ENCODE assay signal across 14 cellular contexts in genomic region chr5:90606539-90606938, GRCh38. TPM values are rescaled to one million over a fixed set of nuclear protein-coding genes. Genes with fewer than 3 reads are reported as not detected.
DNase-seq lines count a peak whose midpoint lies in the region; ATAC-seq and TF ChIP-seq lines count a peak whose summit lies in the region.
"Had no signal": no experiment of that assay in that cellular context is flagged by ENCODE, and none has a peak within 500 bp of the region (broad histone marks: within the 10 kb centered on the region; RNA-seq: fewer than 3 reads in every experiment).

No MANE protein-coding gene starts in this region.

- no TSS peak for BruUV-seq in MCF 10A (replicated peaks; lab: Mats Ljungman, UMichigan)

- H3K9me3 ChIP-seq in breast epithelium: no peaks in the 10 kb centered on the region
- H3K9me3 ChIP-seq in endodermal cell (ENCODE audit: control insufficient read depth, low read length): no peaks in the 10 kb centered on the region
- H3K9me3 ChIP-seq: BLaER1 treated with 17β-estradiol and CSF1 and Interleukin-3, amounts not matched to agents 10 nM and 100 nM; Peyer's patch had no signal

- no peak for ATAC-seq in GM18867 (IDR thresholded peaks at IDR 0.05; ENCODE audit: unreplicated experiment)
- ATAC-seq in stimulated activated naive CD8-positive, alpha-beta T cell treated with anti-CD3 and anti-CD28 coated beads, Interleukin-15, amount 100 ng/mL, for 72 hours: no peak
- ATAC-seq: activated CD4-positive, CD25-positive, alpha-beta regulatory T cell treated with anti-CD3 and anti-CD28 coated beads, Interleukin-2, amount 50 U/mL, for 24 hours had no signal

- no peaks in the 10 kb centered on the region for H3K36me3 Mint-ChIP-seq in MCF 10A (ENCODE audit: insufficient read depth, unreplicated experiment)
- H3K36me3 Mint-ChIP-seq in endodermal cell (ENCODE audit: low read depth): peaks cover 5% of the 10 kb centered on the region
- H3K36me3 Mint-ChIP-seq: naive B cell had no signal

- H3K4me1 ChIP-seq in breast epithelium (no peaks in the 10 kb centered on the region), endodermal cell (ENCODE audit: control insufficient read depth, insufficient read depth, low read length) (no peaks in the 10 kb centered on the region)
- H3K4me1 ChIP-seq: Peyer's patch had no signal

- POLR2A ChIA-PET in MCF 10A (lab: Yijun Ruan, JAX): no interaction called here

- H3K9me3 Mint-ChIP-seq in MCF 10A (ENCODE audit: unreplicated experiment) (no peaks in the 10 kb centered on the region), endodermal cell (no peaks in the 10 kb centered on the region)
- H3K9me3 Mint-ChIP-seq in stimulated activated naive CD8-positive, alpha-beta T cell treated with anti-CD3 and anti-CD28 coated beads, Interleukin-15, amount 100 ng/mL, for 72 hours: no peaks in the 10 kb centered on the region
- H3K9me3 Mint-ChIP-seq: naive B cell had no signal

- H3K36me3 ChIP-seq in breast epithelium (no peaks in the 10 kb centered on the region), endodermal cell (ENCODE audit: control insufficient read depth, insufficient read depth, low read length) (no peaks in the 10 kb centered on the region)
- H3K36me3 ChIP-seq: BLaER1 treated with 17β-estradiol and CSF1 and Interleukin-3, amounts not matched to agents 10 nM and 100 nM; Peyer's patch had no signal

- H3K27ac Mint-ChIP-seq in MCF 10A (ENCODE audit: low read depth, unreplicated experiment): no peak overlapping the region
- peak overlapping the region; percentile 56 for H3K27ac Mint-ChIP-seq in endodermal cell
- no peak overlapping the region for H3K27ac Mint-ChIP-seq in stimulated activated naive CD8-positive, alpha-beta T cell treated with anti-CD3 and anti-CD28 coated beads, Interleukin-15, amount 100 ng/mL, for 72 hours
- H3K27ac Mint-ChIP-seq: naive B cell had no signal

- H3K4me3 Mint-ChIP-seq in MCF 10A (ENCODE audit: unreplicated experiment) (no peak overlapping the region), endodermal cell (no peak overlapping the region)
- H3K4me3 Mint-ChIP-seq in stimulated activated naive CD8-positive, alpha-beta T cell treated with anti-CD3 and anti-CD28 coated beads, Interleukin-15, amount 100 ng/mL, for 72 hours: no peak overlapping the region
- H3K4me3 Mint-ChIP-seq: naive B cell had no signal

- H3K27me3 Mint-ChIP-seq in MCF 10A (ENCODE audit: insufficient read depth, unreplicated experiment) (peaks cover 87% of the 10 kb centered on the region), endodermal cell (ENCODE audit: insufficient read depth) (no peaks in the 10 kb centered on the region)
- peaks cover 53% of the 10 kb centered on the region for H3K27me3 Mint-ChIP-seq in stimulated activated naive CD8-positive, alpha-beta T cell treated with anti-CD3 and anti-CD28 coated beads, Interleukin-15, amount 100 ng/mL, for 72 hours

- CTCF ChIA-PET in MCF 10A (lab: Yijun Ruan, JAX): interaction anchor here (0.5 to 1.6 kb wide), 3 partner anchors 22 to 169 kb away, joined by 3 to 4 read pairs (median 4); no protein-coding TSS in a partner anchor

- 80 to 85% methylated on average over 2 of the region's 2 CpGs for WGBS in endodermal cell (ENCODE audit: insufficient coverage in 1 of 2, insufficient read length in 1 of 2), 2 experiments

- H3K9ac ChIP-seq in endodermal cell (ENCODE audit: extremely low read depth, low read length, poor library complexity, severe bottlenecking): no peak overlapping the region
- H3K9ac ChIP-seq: BLaER1 treated with 17β-estradiol and CSF1 and Interleukin-3, amounts not matched to agents 10 nM and 100 nM had no signal

- H3K27ac ChIP-seq in breast epithelium (no peak overlapping the region), endodermal cell (ENCODE audit: low read depth, low read length) (no peak overlapping the region)
- H3K27ac ChIP-seq: BLaER1 treated with 17β-estradiol and CSF1 and Interleukin-3, amounts not matched to agents 10 nM and 100 nM; Peyer's patch had no signal

- H3K4me3 ChIP-seq in breast epithelium (no peak overlapping the region), endodermal cell (ENCODE audit: low read length) (no peak overlapping the region)
- H3K4me3 ChIP-seq: BLaER1 treated with 17β-estradiol and CSF1 and Interleukin-3, amounts not matched to agents 10 nM and 100 nM; Peyer's patch had no signal

- DNase-seq in MCF 10A (ENCODE audit: unreplicated experiment) (peak; percentile 21), breast epithelium (ENCODE audit: low spot score in 2 of 2) (no peak), NCI-H1417 treated with DMSO at 0.1 percent for 48 hours (lab: John Stamatoyannopoulos, UW) (peak; percentile 0), endodermal cell (no peak), T-helper 9 cell (no peak), occipital lobe (lab: John Stamatoyannopoulos, UW) (no peak)
- DNase-seq in stimulated activated naive CD8-positive, alpha-beta T cell treated with anti-CD3 and anti-CD28 coated beads, Interleukin-15, amount 100 ng/mL, for 72 hours: no peak
- DNase-seq: hypothalamus; naive B cell; Peyer's patch; stimulated activated naive CD4-positive, alpha-beta T cell treated with Interleukin-2 at 50 U/mL for 16 hours had no signal

- intact Hi-C loops in MCF 10A (cut with micrococcal nuclease) (loop anchor here (2.0 kb wide), 1 partner anchor 176 kb away; no protein-coding TSS in a partner anchor), breast epithelium (cut with DNase I; ENCODE audit: low total_unique reads) (no loop called here)

- TF ChIP-seq CTCF in MCF 10A (IDR thresholded peaks at IDR 0.05; ENCODE audit: unreplicated experiment): no peak
- TF ChIP-seq CTCF in breast epithelium (IDR thresholded peaks at IDR 0.05): no peak
- TF ChIP-seq CTCF in endodermal cell (conservative IDR thresholded peaks at IDR 0.05): peak; percentile 80

- H3K4me1 Mint-ChIP-seq in MCF 10A (ENCODE audit: insufficient read depth, unreplicated experiment) (peaks cover 5% of the 10 kb centered on the region), endodermal cell (no peaks in the 10 kb centered on the region)
- no peaks in the 10 kb centered on the region for H3K4me1 Mint-ChIP-seq in stimulated activated naive CD8-positive, alpha-beta T cell treated with anti-CD3 and anti-CD28 coated beads, Interleukin-15, amount 100 ng/mL, for 72 hours
- H3K4me1 Mint-ChIP-seq: naive B cell had no signal

- TF ChIP-seq POLR2A in breast epithelium (IDR thresholded peaks at IDR 0.05): no peak

- H3K27me3 ChIP-seq in breast epithelium (no peaks in the 10 kb centered on the region), endodermal cell (ENCODE audit: control insufficient read depth, insufficient read depth, low read length, poor library complexity, severe bottlenecking) (no peaks in the 10 kb centered on the region)
- H3K27me3 ChIP-seq: BLaER1 treated with 17β-estradiol and CSF1 and Interleukin-3, amounts not matched to agents 10 nM and 100 nM; Peyer's patch had no signal

RNA-seq across cellular contexts. Expression of gene ADGRV1, which starts 47.9 kb away (rescaled TPM):
- 0.22 TPM in 1 of 2 replicates, not detected in the other for total RNA-seq in MCF 10A (2022)
- 10 to 100 TPM in 2 of 3 donors, under 1 TPM in 1; 0.32 to 85.2 (median 55.3) TPM for total RNA-seq in breast epithelium
- 100 to 1,000 TPM in 1 of 2 donors, 10 to 100 TPM in 1; 97.6 to 117 TPM for total RNA-seq in endodermal cell
- polyA plus RNA-seq in endodermal cell (2013, experiment 1 of 2): 47.2 TPM
- polyA plus RNA-seq in endodermal cell (2013, experiment 2 of 2): 42.6 TPM
- total RNA-seq in occipital lobe: 474 TPM

Comparison
In these comparisons a context has a peak if more than half of its experiments do, and no peak if none do; other contexts are left out.
1. DNase-seq: peak in MCF 10A (single experiment) and NCI-H1417 treated with DMSO at 0.1 percent for 48 hours (single experiment); none in breast epithelium (0 of 2), endodermal cell (single experiment), T-helper 9 cell (single experiment), occipital lobe (single experiment) and stimulated activated naive CD8-positive, alpha-beta T cell treated with anti-CD3 and anti-CD28 coated beads, Interleukin-15, amount 100 ng/mL, for 72 hours (0 of 2).